ENCODE assay signal across 2 cellular contexts in genomic region chr2:96252526-96252925, GRCh38.
TF ChIP-seq lines count a peak whose summit lies in the region.

No MANE protein-coding gene starts in this region.

TF ChIP-seq in SK-N-SH, 30 proteins besides CTCF, POLR2A, EP300 and RAD21:
- TF ChIP-seq SIN3A (IDR thresholded peaks at IDR 0.05; ENCODE audit: borderline replicate concordance, low read depth, low read length) = no peak
- TF ChIP-seq POLR2AphosphoS5 (IDR thresholded peaks at IDR 0.05; ENCODE audit: low read depth, low read length) = no peak
- no peak for TF ChIP-seq ZBTB33 (IDR thresholded peaks at IDR 0.05; ENCODE audit: borderline replicate concordance, low read depth)
- TF ChIP-seq FOXM1 (IDR thresholded peaks at IDR 0.05; ENCODE audit: low read depth) = no peak
- no peak for TF ChIP-seq MXI1 (IDR thresholded peaks at IDR 0.05; ENCODE audit: low read depth, low read length)
- TF ChIP-seq REST (IDR thresholded peaks at IDR 0.05; ENCODE audit: low read depth, low read length) = no peak
- TF ChIP-seq ELF1 (IDR thresholded peaks at IDR 0.05) = no peak
- TF ChIP-seq TCF12 (IDR thresholded peaks at IDR 0.05) = no peak
- TF ChIP-seq GATA2 (CRISPR knock-in tag; IDR thresholded peaks at IDR 0.05) = no peak
- no peak for TF ChIP-seq NRF1 (IDR thresholded peaks at IDR 0.05; ENCODE audit: low read depth, low read length)
- TF ChIP-seq YY1 (IDR thresholded peaks at IDR 0.05; ENCODE audit: low read depth) = no peak
TF ChIP-seq in SK-N-SH: peak in this region for 0.

TF ChIP-seq in SK-N-SH treated with all-trans-retinoic acid at 6 μM for 48 hours, 23 proteins besides CTCF, POLR2A, EP300 and RAD21:
- TF ChIP-seq PATZ1 (CRISPR knock-in tag; IDR thresholded peaks at IDR 0.05; ENCODE audit: borderline replicate concordance) (no peak), RARB (CRISPR knock-in tag; IDR thresholded peaks at IDR 0.05) (no peak), ZFP30 (CRISPR knock-in tag; IDR thresholded peaks at IDR 0.05) (no peak), OSR1 (CRISPR knock-in tag; IDR thresholded peaks at IDR 0.05) (no peak), ZFP3 (CRISPR knock-in tag; IDR thresholded peaks at IDR 0.05) (no peak), CSRNP3 (CRISPR knock-in tag; IDR thresholded peaks at IDR 0.05) (no peak), ESRRG (CRISPR knock-in tag; IDR thresholded peaks at IDR 0.05) (no peak), ZC3H10 (CRISPR knock-in tag; IDR thresholded peaks at IDR 0.05) (no peak), TSHZ2 (CRISPR knock-in tag; IDR thresholded peaks at IDR 0.05) (no peak), TOX (CRISPR knock-in tag; IDR thresholded peaks at IDR 0.05; ENCODE audit: borderline replicate concordance) (no peak), POU6F1 (CRISPR knock-in tag; IDR thresholded peaks at IDR 0.05; ENCODE audit: borderline replicate concordance, low read depth) (no peak), CSDC2 (CRISPR knock-in tag; IDR thresholded peaks at IDR 0.05) (no peak), ISL1 (CRISPR knock-in tag; IDR thresholded peaks at IDR 0.05) (no peak), TCF4 (CRISPR knock-in tag; IDR thresholded peaks at IDR 0.05; ENCODE audit: borderline replicate concordance) (no peak), ZNF70 (CRISPR knock-in tag; IDR thresholded peaks at IDR 0.05) (no peak), PPARA (CRISPR knock-in tag; IDR thresholded peaks at IDR 0.05; ENCODE audit: borderline replicate concordance) (no peak), GLIS3 (CRISPR knock-in tag; IDR thresholded peaks at IDR 0.05) (no peak)
TF ChIP-seq in SK-N-SH treated with all-trans-retinoic acid at 6 μM for 48 hours: peak in this region for 0.
